ENCODE assay signal across 2 cellular contexts in genomic region chr19:12680034-12680433, GRCh38.
TF ChIP-seq lines count a peak whose summit lies in the region.

No MANE protein-coding gene starts in this region.

TF ChIP-seq in SK-N-SH, 30 proteins besides CTCF, POLR2A, EP300 and RAD21 (continued from another document):
- TF ChIP-seq JUND (IDR thresholded peaks at IDR 0.05), result no peak

TF ChIP-seq in SK-N-SH treated with all-trans-retinoic acid at 6 μM for 48 hours, 23 proteins besides CTCF, POLR2A, EP300 and RAD21 (continued from another document):
- TF ChIP-seq CREB5 (CRISPR knock-in tag; IDR thresholded peaks at IDR 0.05; ENCODE audit: low read depth) (no peak), ZNF70 (CRISPR knock-in tag; IDR thresholded peaks at IDR 0.05) (no peak), TOX (CRISPR knock-in tag; IDR thresholded peaks at IDR 0.05; ENCODE audit: borderline replicate concordance) (no peak), TCF4 (CRISPR knock-in tag; IDR thresholded peaks at IDR 0.05; ENCODE audit: borderline replicate concordance) (no peak), POU6F1 (CRISPR knock-in tag; IDR thresholded peaks at IDR 0.05; ENCODE audit: borderline replicate concordance, low read depth) (no peak)
